ENCODE assay signal across 16 cellular contexts in the genomic region with DNA sequence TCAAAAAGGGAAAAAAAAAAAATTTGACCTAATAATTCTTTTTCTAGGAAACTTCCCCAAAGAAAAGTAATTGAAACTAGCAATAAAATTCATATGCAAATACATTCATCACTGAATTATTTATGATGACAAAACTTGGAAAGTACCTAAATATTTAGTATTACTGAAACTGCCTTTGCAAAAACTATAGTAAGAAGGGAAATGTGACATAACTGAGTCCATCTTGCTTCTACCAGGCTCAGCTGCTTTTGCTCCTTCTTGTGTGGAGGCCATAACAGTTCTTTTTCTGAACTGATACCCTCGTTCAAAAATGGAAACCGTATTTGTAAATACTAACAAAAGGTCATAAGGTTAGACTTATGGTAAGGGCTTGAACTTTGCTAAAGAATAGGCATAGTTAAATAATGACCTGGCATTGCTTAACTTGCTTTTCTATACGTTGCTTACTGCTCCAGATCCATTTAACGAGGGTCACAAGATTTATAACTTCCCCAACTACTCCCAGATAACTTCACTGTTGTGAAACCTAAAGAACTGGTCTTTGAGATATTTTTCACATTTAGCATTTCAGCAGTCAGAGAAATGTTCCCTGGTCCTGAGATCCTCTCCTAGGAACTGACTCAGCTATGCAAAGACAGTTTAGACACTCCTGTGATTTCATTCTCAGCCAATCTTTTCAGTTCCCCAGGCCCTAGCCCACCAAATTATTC.
"Had no signal": no experiment of that assay in that cellular context is flagged by ENCODE, and none has a peak within 500 bp of the region (broad histone marks: within the 10 kb centered on the region; RNA-seq: fewer than 3 reads in every experiment).

No MANE protein-coding gene starts in this region.

- H3K4me3 ChIP-seq: breast epithelium, testis, upper lobe of right lung had no signal

- H3K9me3 ChIP-seq: breast epithelium, testis, upper lobe of right lung had no signal

- H3K36me3 Mint-ChIP-seq: activated CD4-positive, alpha-beta memory T cell treated with anti-CD3 and anti-CD28 coated beads for 36 hours; activated naive CD8-positive, alpha-beta T cell treated with anti-CD3 and anti-CD28 coated beads, Interleukin-2, amount 10 ng/mL, durations not matched to agents 7 days and 5 days had no signal

- H3K27ac Mint-ChIP-seq: activated CD4-positive, alpha-beta memory T cell treated with anti-CD3 and anti-CD28 coated beads for 36 hours; activated naive CD8-positive, alpha-beta T cell treated with anti-CD3 and anti-CD28 coated beads, Interleukin-2, amount 10 ng/mL, durations not matched to agents 7 days and 5 days; endodermal cell; stimulated activated naive CD8-positive, alpha-beta T cell treated with anti-CD3 and anti-CD28 coated beads, Interleukin-15, amount 100 ng/mL, for 72 hours had no signal

- H3K4me3 Mint-ChIP-seq: activated CD4-positive, alpha-beta memory T cell treated with anti-CD3 and anti-CD28 coated beads for 36 hours; activated naive CD8-positive, alpha-beta T cell treated with anti-CD3 and anti-CD28 coated beads, Interleukin-2, amount 10 ng/mL, durations not matched to agents 7 days and 5 days; activated T-cell treated with anti-CD3 and anti-CD28 coated beads, Interleukin-2, amount 50 U/mL, for 4 hours; endodermal cell; stimulated activated naive CD8-positive, alpha-beta T cell treated with anti-CD3 and anti-CD28 coated beads, Interleukin-15, amount 100 ng/mL, for 72 hours had no signal

- H3K9me3 Mint-ChIP-seq: activated CD4-positive, alpha-beta memory T cell treated with anti-CD3 and anti-CD28 coated beads for 36 hours; activated naive CD8-positive, alpha-beta T cell treated with anti-CD3 and anti-CD28 coated beads, Interleukin-2, amount 10 ng/mL, durations not matched to agents 7 days and 5 days; activated T-cell treated with anti-CD3 and anti-CD28 coated beads, Interleukin-2, amount 50 U/mL, for 4 hours had no signal

- DNase-seq: activated CD4-positive, alpha-beta memory T cell treated with anti-CD3 and anti-CD28 coated beads for 36 hours; activated gamma-delta T cell treated with Interleukin-2 at 50 U/mL for 16 hours; activated naive CD8-positive, alpha-beta T cell treated with anti-CD3 and anti-CD28 coated beads, Interleukin-2, amount 10 ng/mL, durations not matched to agents 7 days and 5 days; activated T-cell treated with anti-CD3 and anti-CD28 coated beads, Interleukin-2, amount 50 U/mL, for 4 hours; aorta; endodermal cell; erythroblast; left ventricle myocardium superior; retina; stimulated activated CD4-positive, alpha-beta T cell treated with anti-CD3 and anti-CD28 coated beads, Interleukin-15, amount 100 ng/mL, for 24 hours; stimulated activated CD4-positive, alpha-beta T cell treated with anti-CD3 and anti-CD28 coated beads, Interleukin-4, amount 100 ng/mL, for 24 hours; stimulated activated naive CD8-positive, alpha-beta T cell treated with anti-CD3 and anti-CD28 coated beads, Interleukin-15, amount 100 ng/mL, for 72 hours; testis; upper lobe of right lung had no signal

- H3K36me3 ChIP-seq: breast epithelium, upper lobe of right lung had no signal

- H3K4me1 Mint-ChIP-seq: activated naive CD8-positive, alpha-beta T cell treated with anti-CD3 and anti-CD28 coated beads, Interleukin-2, amount 10 ng/mL, durations not matched to agents 7 days and 5 days had no signal

- H3K27ac ChIP-seq: breast epithelium, testis, upper lobe of right lung, VCaP had no signal

- H3K4me1 ChIP-seq: breast epithelium, testis, upper lobe of right lung had no signal

- H3K27me3 ChIP-seq: breast epithelium, testis, upper lobe of right lung had no signal
